ENCODE assay signal across 2 cellular contexts in genomic region chr16:12199524-12199923, GRCh38.
TF ChIP-seq lines count a peak whose summit lies in the region.

No MANE protein-coding gene starts in this region.

TF ChIP-seq in K562, 482 proteins besides CTCF, POLR2A, EP300 and RAD21 (continued from another document):
- TF ChIP-seq DDX20 (tag; IDR thresholded peaks at IDR 0.05; ENCODE audit: low read depth) (no peak), ZNF57 (CRISPR knock-in tag; IDR thresholded peaks at IDR 0.05) (no peak), U2AF2 (optimal IDR thresholded peaks at IDR 0.05; ENCODE audit: low read depth, low read length) (no peak), NR2C2 (CRISPR knock-in tag; IDR thresholded peaks at IDR 0.05) (no peak), NR2C2 (tag; IDR thresholded peaks at IDR 0.05) (no peak), MIER1 (IDR thresholded peaks at IDR 0.05; ENCODE audit: low read depth) (peak; percentile 77), EHMT2 (IDR thresholded peaks at IDR 0.05) (peak; percentile 86; the same call in 1 of the 2 replicates), RBFOX2 (IDR thresholded peaks at IDR 0.05; ENCODE audit: low read depth, low read length) (no peak), REST (CRISPR knock-in tag; IDR thresholded peaks at IDR 0.05; ENCODE audit: low read depth) (0 out of 2 replicates have a peak, but pooled peaks have one; percentile 63), MTA3 (IDR thresholded peaks at IDR 0.05; ENCODE audit: borderline replicate concordance) (no peak), RUNX1 (IDR thresholded peaks at IDR 0.05; ENCODE audit: low read depth) (no peak), ZNF282 (CRISPR knock-in tag; IDR thresholded peaks at IDR 0.05) (no peak), HIVEP1 (CRISPR knock-in tag; IDR thresholded peaks at IDR 0.05) (no peak), ZBTB26 (CRISPR knock-in tag; IDR thresholded peaks at IDR 0.05) (no peak)

TF ChIP-seq in HepG2, 621 proteins besides CTCF, POLR2A, EP300 and RAD21 (continued from another document and continues in another):
- TF ChIP-seq TFE3 (CRISPR knock-in tag; IDR thresholded peaks at IDR 0.05) (peak; percentile 89), ZNF232 (CRISPR knock-in tag; IDR thresholded peaks at IDR 0.05; ENCODE audit: borderline replicate concordance) (peak; percentile 94), TCF7 (IDR thresholded peaks at IDR 0.05; ENCODE audit: low read depth) (no peak), ZEB1 (IDR thresholded peaks at IDR 0.05; ENCODE audit: insufficient replicate concordance, low read depth) (peak; percentile 92), FOXJ3 (CRISPR knock-in tag; IDR thresholded peaks at IDR 0.05; ENCODE audit: borderline replicate concordance) (no peak), ERF (CRISPR knock-in tag; IDR thresholded peaks at IDR 0.05) (peak; percentile 87), FOXO1 (CRISPR knock-in tag; IDR thresholded peaks at IDR 0.05) (no peak), PITX1 (CRISPR knock-in tag; IDR thresholded peaks at IDR 0.05) (peak; percentile 83), NR2F2 (IDR thresholded peaks at IDR 0.05; ENCODE audit: borderline replicate concordance, low read depth) (no peak), SYNCRIP (IDR thresholded peaks at IDR 0.05; ENCODE audit: insufficient read depth, low read depth, low read length) (no peak), DMTF1 (CRISPR knock-in tag; IDR thresholded peaks at IDR 0.05) (no peak), ZNF224 (CRISPR knock-in tag; IDR thresholded peaks at IDR 0.05) (no peak), TSC22D2 (CRISPR knock-in tag; IDR thresholded peaks at IDR 0.05; ENCODE audit: borderline replicate concordance) (peak; percentile 96), SIX1 (CRISPR knock-in tag; IDR thresholded peaks at IDR 0.05; ENCODE audit: borderline replicate concordance) (peak; percentile 31; the same call in 1 of the 2 replicates), ZNF503 (CRISPR knock-in tag; IDR thresholded peaks at IDR 0.05) (peak; percentile 60; the same call in 1 of the 2 replicates), PLRG1 (conservative IDR thresholded peaks at IDR 0.05) (no peak), CREM (IDR thresholded peaks at IDR 0.05) (no peak), CREM (CRISPR knock-in tag; IDR thresholded peaks at IDR 0.05) (no peak), CHCHD3 (CRISPR knock-in tag; IDR thresholded peaks at IDR 0.05) (no peak), RELA (CRISPR knock-in tag; IDR thresholded peaks at IDR 0.05) (no peak), ZBED4 (CRISPR knock-in tag; IDR thresholded peaks at IDR 0.05; ENCODE audit: borderline replicate concordance) (no peak), MATR3 (CRISPR knock-in tag; IDR thresholded peaks at IDR 0.05) (no peak), ONECUT2 (CRISPR knock-in tag; IDR thresholded peaks at IDR 0.05) (0 out of 2 replicates have a peak, but pooled peaks have one; percentile 46), TBP (CRISPR knock-in tag; IDR thresholded peaks at IDR 0.05) (no peak), ZC3H4 (CRISPR knock-in tag; IDR thresholded peaks at IDR 0.05; ENCODE audit: borderline replicate concordance) (no peak), ZFY (CRISPR knock-in tag; IDR thresholded peaks at IDR 0.05) (no peak), YEATS2 (CRISPR knock-in tag; IDR thresholded peaks at IDR 0.05; ENCODE audit: borderline replicate concordance) (peak; percentile 52; the same call in 1 of the 2 replicates), GPBP1L1 (CRISPR knock-in tag; IDR thresholded peaks at IDR 0.05) (no peak), TBL1XR1 (IDR thresholded peaks at IDR 0.05; ENCODE audit: borderline replicate concordance, low read length, partially characterized antibody) (no peak), KDM5B (CRISPR knock-in tag; IDR thresholded peaks at IDR 0.05; ENCODE audit: borderline replicate concordance) (no peak), SATB2 (CRISPR knock-in tag; IDR thresholded peaks at IDR 0.05) (peak; percentile 90; the same call in 1 of the 2 replicates), SNAI1 (CRISPR knock-in tag; IDR thresholded peaks at IDR 0.05; ENCODE audit: borderline replicate concordance) (no peak), ZHX1 (CRISPR knock-in tag; IDR thresholded peaks at IDR 0.05; ENCODE audit: low read depth) (no peak), PBX3 (CRISPR knock-in tag; IDR thresholded peaks at IDR 0.05; ENCODE audit: borderline replicate concordance) (no peak), ZNF337 (CRISPR knock-in tag; IDR thresholded peaks at IDR 0.05; ENCODE audit: borderline replicate concordance, low read depth) (no peak), NAIF1 (CRISPR knock-in tag; IDR thresholded peaks at IDR 0.05; ENCODE audit: borderline replicate concordance) (no peak), PHF5A (CRISPR knock-in tag; IDR thresholded peaks at IDR 0.05; ENCODE audit: low read depth, unreplicated experiment) (no peak), MYPOP (CRISPR knock-in tag; IDR thresholded peaks at IDR 0.05) (peak; percentile 52; the same call in 1 of the 2 replicates), NR3C1 (CRISPR knock-in tag; IDR thresholded peaks at IDR 0.05) (no peak), AHR (CRISPR knock-in tag; IDR thresholded peaks at IDR 0.05) (peak; percentile 75), SKI (IDR thresholded peaks at IDR 0.05; ENCODE audit: partially characterized antibody) (no peak), BATF2 (CRISPR knock-in tag; IDR thresholded peaks at IDR 0.05) (no peak), MAFK (conservative IDR thresholded peaks at IDR 0.05 in 1 of 2, IDR thresholded peaks at IDR 0.05 in 1 of 2; ENCODE audit: low read length in 2 of 2) (no peak), TP53 (CRISPR knock-in tag; conservative IDR thresholded peaks at IDR 0.05) (no peak), ZNF83 (CRISPR knock-in tag; IDR thresholded peaks at IDR 0.05; ENCODE audit: borderline replicate concordance) (no peak), ZNF383 (CRISPR knock-in tag; IDR thresholded peaks at IDR 0.05; ENCODE audit: borderline replicate concordance) (no peak)
